ENCODE assay signal across 14 cellular contexts in genomic region chrX:134670241-134670811, GRCh38. TPM values are rescaled to one million over a fixed set of nuclear protein-coding genes. Genes with fewer than 3 reads are reported as not detected.
DNase-seq lines count a peak whose midpoint lies in the region; ATAC-seq, FAIRE-seq and TF ChIP-seq lines count a peak whose summit lies in the region.
"Had no signal": no experiment of that assay in that cellular context is flagged by ENCODE, and none has a peak within 500 bp of the region (broad histone marks: within the 10 kb centered on the region; RNA-seq: fewer than 3 reads in every experiment).

No MANE protein-coding gene starts in this region.

- no peak for ATAC-seq in K562

- no peak overlapping the region for H3K4me2 ChIP-seq in K562 (ENCODE audit: insufficient read depth, low read length)

- no peak for FAIRE-seq in K562 (lab: Jason Lieb, UNC)
- FAIRE-seq: D721Med, islet of Langerhans had no signal

- TF ChIP-seq POLR2A in K562 (conservative IDR thresholded peaks at IDR 0.05): no peak

- H3K36me3 ChIP-seq in K562 (ENCODE audit: control insufficient read depth, insufficient read depth, low read length): no peaks in the 10 kb centered on the region
- H3K36me3 ChIP-seq: tibial artery had no signal

- no peak for TF ChIP-seq EP300 in K562 (IDR thresholded peaks at IDR 0.05; ENCODE audit: low read length)

- in situ Hi-C loops in K562 (cut with MboI): no loop called here

- peak overlapping the region in 1 of 2 experiments; percentile 20; a peak in 1 of 4 replicates for H3K9ac ChIP-seq in K562 (ENCODE audit: insufficient read depth in 1 of 2, low read depth in 2 of 2, low read length in 2 of 2)

- intact Hi-C loops in K562 (cut with micrococcal nuclease): no loop called here

- CTCF ChIA-PET in K562 (lab: Yijun Ruan, JAX; ENCODE audit: low intra/inter-chr PET ratio): no interaction called here
- CTCF ChIA-PET in HEK293T (lab: Yijun Ruan, JAX): no interaction called here

- no peak for TF ChIP-seq CTCF in K562 (IDR thresholded peaks at IDR 0.05 in 2 of 3, conservative IDR thresholded peaks at IDR 0.05 in 1 of 3; ENCODE audit: insufficient read depth in 2 of 3, low read depth in 1 of 3, low read length in 3 of 3)

- no peaks in the 10 kb centered on the region; a peak in 2 of 5 replicates for H3K4me1 ChIP-seq in K562 (replicated peaks in 1 of 2; ENCODE audit: control insufficient read depth in 2 of 2, insufficient read depth in 2 of 2, low read length in 2 of 2)

- POLR2A ChIA-PET in K562 (lab: Yijun Ruan, JAX) (interaction anchor here (0.6 kb wide), 1 partner anchor 10 kb away, joined by 4 read pairs; no protein-coding TSS in a partner anchor), HEK293T (lab: Yijun Ruan, JAX) (no interaction called here)

- no TSS peak for BruUV-seq in K562 (replicated peaks; lab: Mats Ljungman, UMichigan)

- no peaks in the 10 kb centered on the region for H3K9me3 ChIP-seq in K562 (replicated peaks; ENCODE audit: control insufficient read depth, insufficient read depth, low read depth, low read length)
- H3K9me3 ChIP-seq: tibial artery had no signal

- H3K27ac ChIP-seq in K562 (ENCODE audit: extremely low read depth, low read depth, low read length): peak overlapping the region; percentile 31; the same call in 1 of the 3 replicates
- H3K27ac ChIP-seq: tibial artery had no signal

- H3K9me1 ChIP-seq in K562 (ENCODE audit: control insufficient read depth, insufficient read depth, low read length): no peaks in the 10 kb centered on the region

- H3K4me3 ChIP-seq in K562: no peak overlapping the region
- H3K4me3 ChIP-seq: tibial artery had no signal

- H3K79me2 ChIP-seq in K562 (ENCODE audit: control insufficient read depth, insufficient read depth, low read length): no peaks in the 10 kb centered on the region

- no peaks in the 10 kb centered on the region for H4K20me1 ChIP-seq in K562 (replicated peaks; ENCODE audit: control insufficient read depth, insufficient read depth, low read length)

- DNase-seq in AG08395 (ENCODE audit: low spot score) (peak; percentile 76), HS-27A (ENCODE audit: low read depth) (peak; percentile 95), K562 (ENCODE audit: extremely low read depth in 1 of 4, low spot score in 3 of 4) (peak in 1 of 4 experiments; percentile 6), kidney tubule cell (ENCODE audit: low spot score) (peak; percentile 94), NCI-H146 (lab: John Stamatoyannopoulos, UW) (no peak), NCI-H526 treated with DMSO at 0.1 percent for 48 hours (lab: John Stamatoyannopoulos, UW) (no peak), HEK293T (ENCODE audit: extremely low spot score) (no peak)
- DNase-seq in activated naive CD4-positive, alpha-beta T cell (lab: John Stamatoyannopoulos, UW): no peak
- DNase-seq: activated CD4-positive, alpha-beta T cell treated with anti-CD3 and anti-CD28 coated beads for 36 hours; caudate nucleus; NCI-H748 treated with DMSO at 0.1 percent for 48 hours had no signal

- 0% methylated on average over 1 of the region's 1 CpG for WGBS in K562 (ENCODE audit: insufficient coverage, low coverage, missing lambda C conversion rate)

- TF ChIP-seq RAD21 in K562 (CRISPR knock-in tag; conservative IDR thresholded peaks at IDR 0.05 in 1 of 2, IDR thresholded peaks at IDR 0.05 in 1 of 2): no peak

- no peaks in the 10 kb centered on the region; a peak in 1 of 5 replicates for H3K27me3 ChIP-seq in K562 (ENCODE audit: control insufficient read depth in 2 of 2, insufficient read depth in 2 of 2, low read length in 2 of 2)
- H3K27me3 ChIP-seq: tibial artery had no signal

- H2AFZ ChIP-seq in K562 (ENCODE audit: low read depth, low read length): no peak overlapping the region; the same call in 1 of the 2 replicates

TF ChIP-seq in K562, 482 proteins besides CTCF, POLR2A, EP300 and RAD21 (continues in another document):
- TF ChIP-seq C11orf30 (IDR thresholded peaks at IDR 0.05; ENCODE audit: low read depth) (peak; percentile 52; the same call in 1 of the 2 replicates), NFE2 (IDR thresholded peaks at IDR 0.05; ENCODE audit: low read depth) (peak; percentile 58; the same call in 1 of the 2 replicates), POLR3G (IDR thresholded peaks at IDR 0.05; ENCODE audit: extremely low read depth, insufficient read length, insufficient replicate concordance) (no peak), BRF2 (IDR thresholded peaks at IDR 0.05; ENCODE audit: borderline replicate concordance, insufficient read depth, insufficient read length) (no peak), ETS1 (conservative IDR thresholded peaks at IDR 0.05; ENCODE audit: control insufficient read depth, low read depth, low read length) (no peak), EP400 (IDR thresholded peaks at IDR 0.05) (no peak), ARNT (IDR thresholded peaks at IDR 0.05) (no peak), SMARCB1 (IDR thresholded peaks at IDR 0.05; ENCODE audit: insufficient read length, low read depth) (no peak), HNRNPH1 (optimal IDR thresholded peaks at IDR 0.05; ENCODE audit: low read depth, low read length) (no peak)

TF ChIP-seq in HEK293T, 16 proteins besides CTCF, POLR2A, EP300 and RAD21:
- TF ChIP-seq FOXM1 (IDR thresholded peaks at IDR 0.05; ENCODE audit: borderline replicate concordance) (no peak), LEF1 (IDR thresholded peaks at IDR 0.05; ENCODE audit: borderline replicate concordance) (no peak), SP1 (IDR thresholded peaks at IDR 0.05) (no peak), PKNOX1 (IDR thresholded peaks at IDR 0.05) (no peak), TARDBP (IDR thresholded peaks at IDR 0.05) (no peak), ARNT (IDR thresholded peaks at IDR 0.05) (no peak), BHLHE40 (IDR thresholded peaks at IDR 0.05; ENCODE audit: borderline replicate concordance) (no peak), CTBP1 (IDR thresholded peaks at IDR 0.05; ENCODE audit: borderline replicate concordance) (no peak), NFRKB (IDR thresholded peaks at IDR 0.05) (no peak), HDGF (IDR thresholded peaks at IDR 0.05; ENCODE audit: borderline replicate concordance) (no peak), ZNF384 (IDR thresholded peaks at IDR 0.05) (no peak), ELF4 (IDR thresholded peaks at IDR 0.05) (no peak)

RNA-seq across cellular contexts. Expression of gene PLAC1, which starts 12.1 kb away (rescaled TPM):
- total RNA-seq in K562 (2011; cell fraction: chromatin; rRNA removed; ENCODE audit: low replicate concordance): 0.81 and 2.1 TPM in 2 replicates
- total RNA-seq in K562 (2011; cell fraction: nucleolus; rRNA removed): 1.3 and 3.0 TPM in 2 replicates
- 1.3 TPM in 1 of 2 replicates, not detected in the other for total RNA-seq in K562 (2011; cell fraction: nucleoplasm; rRNA removed)
- total RNA-seq in K562 (2014; rRNA removed) (1.3 and 2.2 TPM in 2 replicates), K562 (2014; rRNA removed; fragmentation: Illumina TruSeq; extraction: Trizol) (1.9 and 2.8 TPM in 2 replicates), K562 (2015; rRNA removed; fragmentation: Illumina TruSeq; extraction: Trizol) (1.7 and 1.9 TPM in 2 replicates), K562 (2021) (1.00 and 1.3 TPM in 2 replicates)
- polyA plus RNA-seq in K562 (2011; rRNA removed) (0.42 and 1.2 TPM in 2 replicates), K562 (2014; fragmentation: Illumina TruSeq; extraction: Trizol) (2.4 and 2.5 TPM in 2 replicates), K562 (2014; fragmentation: Nextera tagmentation; extraction: Ambion mirVana) (1 to 10 TPM; 8.6 to 9.1 TPM), K562 (2014; rRNA removed) (0.82 and 1.6 TPM in 2 replicates)
- 0.49 and 1.4 TPM in 2 replicates for polyA plus RNA-seq in K562 (2011; cell fraction: cytosol; rRNA removed)
- polyA plus RNA-seq in K562 (2011; cell fraction: nucleus; rRNA removed): 0.22 TPM in 1 of 2 replicates, not detected in the other
- 1.2 and 3.8 TPM in 2 replicates for polyA plus RNA-seq in K562 (2012)
- 0.21 and 0.42 TPM in 2 replicates for polyA minus RNA-seq in K562 (2011; rRNA and poly(A)+ RNA removed)
- polyA minus RNA-seq in K562 (2011; cell fraction: cytosol; rRNA and poly(A)+ RNA removed): not detected in 2 replicates
- polyA minus RNA-seq in K562 (2011; cell fraction: nucleus; rRNA and poly(A)+ RNA removed): not detected in 2 replicates

Comparison
In these comparisons a context has a peak if more than half of its experiments do, and no peak if none do; other contexts are left out.
1. DNase-seq: peak in AG08395 (single experiment), HS-27A (single experiment) and kidney tubule cell (single experiment); none in NCI-H146 (single experiment), activated naive CD4-positive, alpha-beta T cell (0 of 4), NCI-H526 treated with DMSO at 0.1 percent for 48 hours (single experiment) and HEK293T (single experiment).